In the genomic region with DNA sequence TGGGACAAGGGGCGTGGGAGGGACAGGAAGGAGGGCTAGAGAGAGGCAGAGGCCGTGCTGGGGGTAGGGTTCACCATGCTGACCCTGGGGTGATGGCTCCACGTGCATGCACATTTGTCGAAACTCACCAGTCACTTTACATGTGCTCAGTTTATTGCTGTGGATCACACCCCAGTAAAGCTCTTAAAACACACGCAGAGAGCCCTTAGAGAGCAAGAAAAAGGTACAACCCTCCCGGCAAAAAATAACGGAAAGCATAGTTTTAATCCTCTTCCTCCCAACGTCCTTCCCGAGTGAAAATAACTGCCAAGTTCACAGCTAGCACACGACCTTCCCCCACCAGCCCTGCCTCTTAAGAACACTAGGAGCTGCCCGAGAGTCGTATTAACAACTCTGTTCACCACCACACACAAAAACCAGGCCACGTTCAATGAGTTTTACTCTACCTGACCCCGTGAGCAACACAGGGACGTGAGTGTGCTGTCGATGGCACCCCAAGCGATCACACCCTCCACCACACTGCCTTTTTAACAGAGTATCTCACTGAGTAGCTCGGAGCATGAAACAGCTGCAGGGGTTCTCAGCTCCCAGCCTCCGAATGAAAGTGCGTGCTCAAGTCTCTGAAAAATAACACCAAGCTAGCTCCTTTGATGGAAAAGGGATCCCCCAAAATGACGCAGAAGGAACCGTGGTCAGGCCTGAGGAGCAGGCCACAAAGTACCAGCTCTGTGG, we compare ENCODE assay signal across 10 cellular contexts. TPM values are rescaled to one million over a fixed set of nuclear protein-coding genes. Genes with fewer than 3 reads are reported as not detected.
DNase-seq lines count a peak whose midpoint lies in the region; ATAC-seq and TF ChIP-seq lines count a peak whose summit lies in the region.
"Had no signal": no experiment of that assay in that cellular context is flagged by ENCODE, and none has a peak within 500 bp of the region (broad histone marks: within the 10 kb centered on the region; RNA-seq: fewer than 3 reads in every experiment).

No MANE protein-coding gene starts in this region.

- no peaks in the 10 kb centered on the region for H3K9me2 ChIP-seq in MM.1S (replicated peaks; ENCODE audit: insufficient read depth, low read length)

- H2AFZ ChIP-seq in MM.1S (ENCODE audit: low read length) = no peak overlapping the region
- H2AFZ ChIP-seq: parathyroid adenoma had no signal

- intact Hi-C loops in left colon (cut with DNase I, micrococcal nuclease) = no loop called here

- H3F3A ChIP-seq in MM.1S (ENCODE audit: insufficient read depth, low read length) = peaks cover 10% of the 10 kb centered on the region

- H3K9ac ChIP-seq in MM.1S (ENCODE audit: low read length) = no peak overlapping the region
- H3K9ac ChIP-seq: parathyroid adenoma had no signal

- H3K9me3 Mint-ChIP-seq in activated T-cell treated with anti-CD3 and anti-CD28 coated beads, Interleukin-2, amount 50 U/mL, for 24 hours = no peaks in the 10 kb centered on the region

- H3K27me3 Mint-ChIP-seq in activated T-cell treated with anti-CD3 and anti-CD28 coated beads, Interleukin-2, amount 50 U/mL, for 24 hours = no peaks in the 10 kb centered on the region

- H3K4me1 ChIP-seq in tibial nerve (peaks cover 0 to 50% (median 6%) of the 10 kb centered on the region in 4 donors), MM.1S (ENCODE audit: low read length) (peaks cover 11% of the 10 kb centered on the region)
- H3K4me1 ChIP-seq: parathyroid adenoma had no signal

- H3K4me1 Mint-ChIP-seq in activated T-cell treated with anti-CD3 and anti-CD28 coated beads, Interleukin-2, amount 50 U/mL, for 24 hours (ENCODE audit: low read depth) = peaks cover 57% of the 10 kb centered on the region

- no peak overlapping the region for H3K4me3 Mint-ChIP-seq in activated T-cell treated with anti-CD3 and anti-CD28 coated beads, Interleukin-2, amount 50 U/mL, for 24 hours

- ATAC-seq in left colon (peak; percentile 55), HG02970 (IDR thresholded peaks at IDR 0.05; ENCODE audit: low FRiP score, unreplicated experiment) (no peak)

- no peak for DNase-seq in activated T-cell treated with anti-CD3 and anti-CD28 coated beads, Interleukin-2, amount 50 U/mL, for 24 hours
- DNase-seq in activated T-cell treated with anti-CD3 and anti-CD28 coated beads, Interleukin-2, amount 50 U/mL, for 48 hours = no peak
- DNase-seq in amniotic stem cell (lab: John Stamatoyannopoulos, UW) (peak; percentile 15), left colon (no peak), tibial nerve (ENCODE audit: low spot score in 2 of 2) (peak in 1 of 2 donors; percentile 22), NCI-H748 treated with DMSO at 0.1 percent for 48 hours (lab: John Stamatoyannopoulos, UW) (no peak), MM.1S (no peak)
- DNase-seq: DND-41 had no signal

- H3K4me2 ChIP-seq in MM.1S (ENCODE audit: low read depth, low read length) = no peak overlapping the region

- H3K36me3 ChIP-seq in tibial nerve = no peaks in the 10 kb centered on the region
- no peaks in the 10 kb centered on the region for H3K36me3 ChIP-seq in MM.1S (replicated peaks; ENCODE audit: insufficient read depth, low read length)

- WGBS in tibial nerve, 2 donors = 16 to 25% methylated on average over 20 to 22 of the region's 22 CpGs

- peaks cover 92% of the 10 kb centered on the region for H3K79me2 ChIP-seq in MM.1S (ENCODE audit: low read length)

- no peaks in the 10 kb centered on the region for H3K27me3 ChIP-seq in tibial nerve
- no peaks in the 10 kb centered on the region for H3K27me3 ChIP-seq in MM.1S (replicated peaks; ENCODE audit: insufficient read depth, low read length)

- no peak for TF ChIP-seq POLR2A in tibial nerve (IDR thresholded peaks at IDR 0.05)

- H3K27ac Mint-ChIP-seq in activated T-cell treated with anti-CD3 and anti-CD28 coated beads, Interleukin-2, amount 50 U/mL, for 24 hours = peak overlapping the region; percentile 14

- TF ChIP-seq CTCF in tibial nerve (IDR thresholded peaks at IDR 0.05) (peak; percentile 8 to 50 (median 39)), MM.1S (IDR thresholded peaks at IDR 0.05; ENCODE audit: low read length) (no peak)

- H3K27ac ChIP-seq in tibial nerve (no peak overlapping the region), MM.1S (ENCODE audit: low read length) (no peak overlapping the region)
- H3K27ac ChIP-seq: parathyroid adenoma had no signal

- H3K4me3 ChIP-seq in tibial nerve (no peak overlapping the region), MM.1S (ENCODE audit: low read length) (no peak overlapping the region)

- H3K36me3 Mint-ChIP-seq in activated T-cell treated with anti-CD3 and anti-CD28 coated beads, Interleukin-2, amount 50 U/mL, for 24 hours (ENCODE audit: low read depth) = peaks cover 6% of the 10 kb centered on the region

- H3K9me3 ChIP-seq in tibial nerve (no peaks in the 10 kb centered on the region), MM.1S (replicated peaks; ENCODE audit: insufficient read depth, low read length) (no peaks in the 10 kb centered on the region)

- H4K20me1 ChIP-seq in MM.1S (ENCODE audit: insufficient read depth, low read length) = peaks cover 17% of the 10 kb centered on the region

- no peak for TF ChIP-seq EP300 in tibial nerve (IDR thresholded peaks at IDR 0.05)

RNA-seq across cellular contexts. Expression of gene TAF4, which starts 39.7 kb away (rescaled TPM):
- 10 to 100 TPM; 22.1 to 28.2 TPM for total RNA-seq in left colon
- total RNA-seq in tibial nerve = 10 to 100 TPM; 11.2 to 50.4 (median 14.8) TPM
